Comparison of ENCODE assay signal across 11 cellular contexts in the genomic region with DNA sequence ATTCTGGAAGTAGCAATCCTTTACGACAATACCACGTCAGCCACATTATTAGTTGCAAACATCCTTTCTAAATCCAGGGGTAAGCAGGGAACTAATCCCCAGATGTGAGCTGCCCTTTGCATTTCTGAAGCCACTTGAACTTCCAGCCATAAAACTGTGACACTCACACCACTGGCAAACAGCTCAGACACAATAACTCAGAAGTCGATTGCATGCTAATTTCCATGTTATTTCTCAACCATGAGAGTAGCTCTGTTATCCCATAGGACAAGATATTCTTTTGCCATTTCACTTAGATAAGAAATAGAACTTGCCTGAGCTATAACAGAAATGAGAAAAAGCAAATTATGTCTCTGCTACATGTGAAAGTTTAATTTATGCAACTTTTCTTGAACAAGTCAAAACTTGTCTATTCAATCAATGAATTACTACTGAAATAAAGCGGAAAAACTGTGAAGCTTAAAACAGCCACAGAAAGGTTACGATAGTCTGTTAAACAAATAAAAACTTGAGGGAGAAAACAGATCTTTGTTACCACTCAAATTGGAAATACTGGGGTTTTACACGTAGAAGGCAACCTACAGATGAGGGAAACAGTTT.
A peak's percentile ranks its signal among the peaks of the same experiment; 100 is the strongest.
DNase-seq lines count a peak whose midpoint lies in the region; ATAC-seq and TF ChIP-seq lines count a peak whose summit lies in the region.
"Had no signal": no experiment of that assay in that cellular context is flagged by ENCODE, and none has a peak within 500 bp of the region (broad histone marks: within the 10 kb centered on the region; RNA-seq: fewer than 3 reads in every experiment).

No MANE protein-coding gene starts in this region.

- 54% methylated on average over 6 of the region's 6 CpGs for WGBS in smooth muscle cell (ENCODE audit: low lambda C conversion rate)
- WGBS in heart left ventricle, 4 donors: 86 to 88% (median 87%) methylated on average over 6 of the region's 6 CpGs

- H2AFZ ChIP-seq in OCI-LY1 (ENCODE audit: low read length): no peak overlapping the region
- H2AFZ ChIP-seq in smooth muscle cell (ENCODE audit: low read depth): no peak overlapping the region

- ATAC-seq in GM21737 (IDR thresholded peaks at IDR 0.05; ENCODE audit: unreplicated experiment): no peak
- no peak for ATAC-seq in heart left ventricle

- H4K20me1 ChIP-seq in OCI-LY1 (ENCODE audit: insufficient read depth, low read length) (no peaks in the 10 kb centered on the region), smooth muscle cell (ENCODE audit: low read depth) (peaks cover 54% of the 10 kb centered on the region)

- H3K9ac ChIP-seq in OCI-LY1 (ENCODE audit: low read length) (peak overlapping the region; percentile 34), smooth muscle cell (ENCODE audit: low read depth) (no peak overlapping the region)

- TF ChIP-seq POLR2A in heart left ventricle (IDR thresholded peaks at IDR 0.05): no peak

- H3K4me2 ChIP-seq in OCI-LY1 (ENCODE audit: low read length): peak overlapping the region; percentile 77
- H3K4me2 ChIP-seq in smooth muscle cell: peak overlapping the region; percentile 57

- H3K27me3 ChIP-seq in OCI-LY1 (ENCODE audit: insufficient read depth, low read length) (no peaks in the 10 kb centered on the region), dorsolateral prefrontal cortex (no peaks in the 10 kb centered on the region), smooth muscle cell (ENCODE audit: low read depth) (no peaks in the 10 kb centered on the region), heart left ventricle (no peaks in the 10 kb centered on the region)
- H3K27me3 ChIP-seq: thyroid gland had no signal

- peaks cover 29% of the 10 kb centered on the region for H3K36me3 ChIP-seq in OCI-LY1 (ENCODE audit: insufficient read depth, low read length)
- no peaks in the 10 kb centered on the region for H3K36me3 ChIP-seq in smooth muscle cell (ENCODE audit: low read depth)
- H3K36me3 ChIP-seq in heart left ventricle: peaks cover 0 to 6% (median 0%) of the 10 kb centered on the region in 9 donors
- H3K36me3 ChIP-seq: thyroid gland had no signal

- DNase-seq in GF-D8 (lab: John Stamatoyannopoulos, UW) (peak; percentile 18), dorsolateral prefrontal cortex (no peak), smooth muscle cell (lab: John Stamatoyannopoulos, UW; ENCODE audit: unreplicated experiment) (no peak), heart left ventricle (no peak), HuH-7.5 (ENCODE audit: low spot score) (no peak)
- DNase-seq: NCI-H2171 treated with DMSO at 0.1 percent for 48 hours; nucleus accumbens; stimulated activated CD4-positive, alpha-beta T cell treated with anti-CD3 and anti-CD28 coated beads, Interleukin-4, amount 100 ng/mL, for 1 hour; thyroid gland had no signal

- H3K4me1 ChIP-seq in OCI-LY1 (ENCODE audit: insufficient read depth, low read length, severe bottlenecking): peaks cover 90% of the 10 kb centered on the region
- H3K4me1 ChIP-seq in smooth muscle cell (ENCODE audit: low read depth): no peaks in the 10 kb centered on the region
- peaks cover 0 to 83% (median 0%) of the 10 kb centered on the region in 12 donors for H3K4me1 ChIP-seq in heart left ventricle
- H3K4me1 ChIP-seq: thyroid gland had no signal

- intact Hi-C loops in dorsolateral prefrontal cortex (cut with DNase I) (no loop called here), heart left ventricle (cut with DNase I) (no loop called here)

- TF ChIP-seq CTCF in OCI-LY1 (IDR thresholded peaks at IDR 0.05; ENCODE audit: low read length) (no peak), dorsolateral prefrontal cortex (IDR thresholded peaks at IDR 0.05 in 54 of 56, conservative IDR thresholded peaks at IDR 0.05 in 2 of 56; ENCODE audit: low read depth in 1 of 56, partially characterized antibody in 56 of 56) (no peak), smooth muscle cell (IDR thresholded peaks at IDR 0.05; ENCODE audit: borderline replicate concordance, insufficient read depth, poor library complexity, severe bottlenecking) (no peak), heart left ventricle (IDR thresholded peaks at IDR 0.05) (no peak)

- no peaks in the 10 kb centered on the region for H3K9me3 ChIP-seq in OCI-LY1 (ENCODE audit: low read length)
- no peaks in the 10 kb centered on the region for H3K9me3 ChIP-seq in smooth muscle cell (replicated peaks; ENCODE audit: low read depth)
- peaks cover 0 to 6% (median 0%) of the 10 kb centered on the region in 12 donors for H3K9me3 ChIP-seq in heart left ventricle
- H3K9me3 ChIP-seq: thyroid gland had no signal

- H3K79me2 ChIP-seq in OCI-LY1 (ENCODE audit: insufficient read depth, low read length): peaks cover 96% of the 10 kb centered on the region
- peaks cover 8% of the 10 kb centered on the region for H3K79me2 ChIP-seq in smooth muscle cell (ENCODE audit: low read depth)

- no peaks in the 10 kb centered on the region for H3K9me2 ChIP-seq in OCI-LY1 (ENCODE audit: low read depth, low read length)

- H3K4me3 ChIP-seq in OCI-LY1 (ENCODE audit: low read depth, low read length, poor library complexity, severe bottlenecking) (peak overlapping the region; percentile 29), dorsolateral prefrontal cortex (peak overlapping the region in 32 of 59 donors; percentile 1 to 68 (median 22)), smooth muscle cell (no peak overlapping the region), heart left ventricle (no peak overlapping the region)
- H3K4me3 ChIP-seq: thyroid gland had no signal

- H3K27ac ChIP-seq in OCI-LY1 (ENCODE audit: low read depth, low read length, poor library complexity, severe bottlenecking) (peak overlapping the region; percentile 80), dorsolateral prefrontal cortex (peak overlapping the region in 56 of 59 donors; percentile 35 to 100 (median 86)), smooth muscle cell (ENCODE audit: low read depth) (peak overlapping the region; percentile 40), heart left ventricle (peak overlapping the region in 1 of 12 donors; percentile 82)
- H3K27ac ChIP-seq: thyroid gland had no signal

- H3F3A ChIP-seq in OCI-LY1 (ENCODE audit: insufficient read depth, low read length) (no peaks in the 10 kb centered on the region), smooth muscle cell (ENCODE audit: low read depth) (peaks cover 3% of the 10 kb centered on the region)

Comparison
In these comparisons a context has a peak if more than half of its experiments do, and no peak if none do; other contexts are left out.
1. H3K4me3 ChIP-seq: peak in OCI-LY1 (single experiment) and dorsolateral prefrontal cortex (32 of 59); none in smooth muscle cell (single experiment) and heart left ventricle (0 of 12).